In genomic region chr2:237629188-237629534, GRCh38 we compare ENCODE assay signal across 1 cellular context.
TF ChIP-seq lines count a peak whose summit lies in the region.

No MANE protein-coding gene starts in this region.

TF ChIP-seq in HepG2, 621 proteins besides CTCF, POLR2A, EP300 and RAD21:
- no peak for TF ChIP-seq RCOR2 (CRISPR knock-in tag; IDR thresholded peaks at IDR 0.05)
- no peak for TF ChIP-seq ZNF354B (CRISPR knock-in tag; IDR thresholded peaks at IDR 0.05)
- no peak for TF ChIP-seq GLI4 (CRISPR knock-in tag; IDR thresholded peaks at IDR 0.05; ENCODE audit: borderline replicate concordance)
- no peak for TF ChIP-seq TRAFD1 (CRISPR knock-in tag; IDR thresholded peaks at IDR 0.05; ENCODE audit: borderline replicate concordance)
- no peak for TF ChIP-seq REPIN1 (CRISPR knock-in tag; IDR thresholded peaks at IDR 0.05; ENCODE audit: borderline replicate concordance, low read depth)
- no peak for TF ChIP-seq ATF6 (CRISPR knock-in tag; conservative IDR thresholded peaks at IDR 0.05)
- no peak for TF ChIP-seq HMGXB3 (CRISPR knock-in tag; IDR thresholded peaks at IDR 0.05; ENCODE audit: borderline replicate concordance)
- no peak for TF ChIP-seq TBX2 (CRISPR knock-in tag; IDR thresholded peaks at IDR 0.05; ENCODE audit: borderline replicate concordance)
- no peak for TF ChIP-seq RXRA (CRISPR knock-in tag; IDR thresholded peaks at IDR 0.05)
- no peak for TF ChIP-seq SNAI1 (CRISPR knock-in tag; IDR thresholded peaks at IDR 0.05; ENCODE audit: borderline replicate concordance)
